17 cellular contexts compared by ENCODE assay signal in genomic region chr7:158299607-158300006, GRCh38.
"Had no signal": no experiment of that assay in that cellular context is flagged by ENCODE, and none has a peak within 500 bp of the region (broad histone marks: within the 10 kb centered on the region; RNA-seq: fewer than 3 reads in every experiment).

No MANE protein-coding gene starts in this region.

- H3K4me3 Mint-ChIP-seq: naive thymus-derived CD4-positive, alpha-beta T cell; nephron progenitor cell; stimulated activated effector memory CD8-positive, alpha-beta T cell treated with anti-CD3 and anti-CD28 coated beads, Interleukin-12 subunit alpha, Interleukin-12 subunit beta, amount 100 ng/mL, for 72 hours had no signal

- H3K79me2 ChIP-seq: hepatocyte had no signal

- H3K4me2 ChIP-seq: hepatocyte had no signal

- H3K9me3 ChIP-seq: colonic mucosa, suprapubic skin, thyroid gland, upper lobe of right lung had no signal

- DNase-seq: colonic mucosa; effector CD4-positive, alpha-beta T cell; foreskin melanocyte; left colon; mesendoderm; naive thymus-derived CD4-positive, alpha-beta T cell; nephron progenitor cell; right cardiac atrium; small intestine; stimulated activated CD4-positive, alpha-beta T cell treated with anti-CD3 and anti-CD28 coated beads, Interleukin-4, amount 100 ng/mL, for 1 hour; stimulated activated CD8-positive, alpha-beta memory T cell treated with anti-CD3 and anti-CD28 coated beads, Interleukin-4, amount 100 ng/mL, for 48 hours; stimulated activated naive CD8-positive, alpha-beta T cell treated with anti-CD3 and anti-CD28 coated beads, Interleukin-15, Interleukin-2, amounts not matched to agents 100 U/mL and 50 U/mL, for 24 hours; thyroid gland; upper lobe of right lung had no signal

- H2AFZ ChIP-seq: hepatocyte had no signal

- H3K27ac Mint-ChIP-seq: naive thymus-derived CD4-positive, alpha-beta T cell; nephron progenitor cell; stimulated activated effector memory CD8-positive, alpha-beta T cell treated with anti-CD3 and anti-CD28 coated beads, Interleukin-12 subunit alpha, Interleukin-12 subunit beta, amount 100 ng/mL, for 72 hours had no signal

- H3K9me3 Mint-ChIP-seq: stimulated activated effector memory CD8-positive, alpha-beta T cell treated with anti-CD3 and anti-CD28 coated beads, Interleukin-12 subunit alpha, Interleukin-12 subunit beta, amount 100 ng/mL, for 72 hours had no signal

- ATAC-seq: left colon; naive thymus-derived CD4-positive, alpha-beta T cell; right cardiac atrium; stimulated activated effector memory CD8-positive, alpha-beta T cell treated with anti-CD3 and anti-CD28 coated beads, Interleukin-12 subunit alpha, Interleukin-12 subunit beta, amount 100 ng/mL, for 72 hours; stimulated activated naive CD8-positive, alpha-beta T cell treated with anti-CD3 and anti-CD28 coated beads, Interleukin-15, Interleukin-2, amounts not matched to agents 100 U/mL and 50 U/mL, for 24 hours; upper lobe of right lung had no signal

- H3K4me1 Mint-ChIP-seq: naive thymus-derived CD4-positive, alpha-beta T cell; nephron progenitor cell; stimulated activated effector memory CD8-positive, alpha-beta T cell treated with anti-CD3 and anti-CD28 coated beads, Interleukin-12 subunit alpha, Interleukin-12 subunit beta, amount 100 ng/mL, for 72 hours had no signal

- H3K36me3 Mint-ChIP-seq: naive thymus-derived CD4-positive, alpha-beta T cell; stimulated activated effector memory CD8-positive, alpha-beta T cell treated with anti-CD3 and anti-CD28 coated beads, Interleukin-12 subunit alpha, Interleukin-12 subunit beta, amount 100 ng/mL, for 72 hours had no signal

- H3K4me1 ChIP-seq: colonic mucosa, suprapubic skin, thyroid gland, upper lobe of right lung had no signal

- H3K27me3 ChIP-seq: colonic mucosa, hepatocyte, suprapubic skin, thyroid gland, upper lobe of right lung had no signal

- H3K4me3 ChIP-seq: colonic mucosa, hepatocyte, suprapubic skin, thyroid gland, upper lobe of right lung had no signal

- H3K27ac ChIP-seq: colonic mucosa, hepatocyte, suprapubic skin, thyroid gland, upper lobe of right lung had no signal

- H3K36me3 ChIP-seq: colonic mucosa, suprapubic skin, thyroid gland, upper lobe of right lung had no signal
